In genomic region chrX:83004012-83004411, GRCh38 we compare ENCODE assay signal across 25 cellular contexts.
"Had no signal": no experiment of that assay in that cellular context is flagged by ENCODE, and none has a peak within 500 bp of the region (broad histone marks: within the 10 kb centered on the region; RNA-seq: fewer than 3 reads in every experiment).

No MANE protein-coding gene starts in this region.

- H3K27me3 ChIP-seq: esophagus muscularis mucosa, foreskin keratinocyte, gastroesophageal sphincter, hepatocyte had no signal

- H3K36me3 ChIP-seq: esophagus muscularis mucosa, gastroesophageal sphincter, heart left ventricle, lower lobe of right lung had no signal

- H3K27ac Mint-ChIP-seq: immature natural killer cell, mesothelial cell of epicardium, naive B cell had no signal

- H3K4me2 ChIP-seq: hepatocyte had no signal

- H3K27me3 Mint-ChIP-seq: naive B cell had no signal

- H3K36me3 Mint-ChIP-seq: immature natural killer cell, mesothelial cell of epicardium, naive B cell had no signal

- H3K27ac ChIP-seq: coronary artery, dorsolateral prefrontal cortex, esophagus muscularis mucosa, foreskin keratinocyte, gastroesophageal sphincter, heart left ventricle, hepatocyte, lower lobe of right lung had no signal

- H3K4me3 Mint-ChIP-seq: immature natural killer cell, mesothelial cell of epicardium, naive B cell had no signal

- H3K4me3 ChIP-seq: coronary artery, dorsolateral prefrontal cortex, esophagus muscularis mucosa, gastroesophageal sphincter, heart left ventricle, hepatocyte, lower lobe of right lung, mucosa of descending colon had no signal

- ATAC-seq: foreskin keratinocyte, gastroesophageal sphincter, heart left ventricle, left colon, left lobe of liver, left ventricle myocardium superior, lower lobe of right lung, mucosa of descending colon had no signal

- H3K9me3 ChIP-seq: esophagus muscularis mucosa, gastroesophageal sphincter, heart left ventricle, lower lobe of right lung, mucosa of descending colon had no signal

- FAIRE-seq: endothelial cell of umbilical vein, frontal cortex, kidney had no signal

- H3K4me1 ChIP-seq: esophagus muscularis mucosa, foreskin keratinocyte, gastroesophageal sphincter, heart left ventricle, lower lobe of right lung had no signal

- H3K4me1 Mint-ChIP-seq: immature natural killer cell, mesothelial cell of epicardium had no signal

- DNase-seq: dermis blood vessel endothelial cell; dorsolateral prefrontal cortex; effector CD4-positive, alpha-beta T cell; effector memory CD4-positive, alpha-beta T cell; foreskin keratinocyte; heart left ventricle; hypothalamus; immature natural killer cell; islet precursor cell; kidney; kidney glomerular epithelial cell; left colon; left ventricle myocardium superior; lower lobe of right lung; mesenchymal stem cell; mucosa of descending colon; naive B cell had no signal
